In genomic region chrX:435536-436122, GRCh38 we compare ENCODE assay signal across 27 cellular contexts. TPM values are rescaled to one million over a fixed set of nuclear protein-coding genes. Genes with fewer than 3 reads are reported as not detected.
DNase-seq lines count a peak whose midpoint lies in the region; ATAC-seq and TF ChIP-seq lines count a peak whose summit lies in the region.
"Had no signal": no experiment of that assay in that cellular context is flagged by ENCODE, and none has a peak within 500 bp of the region (broad histone marks: within the 10 kb centered on the region; RNA-seq: fewer than 3 reads in every experiment).

No MANE protein-coding gene starts in this region.

- WGBS in endodermal cell (ENCODE audit: insufficient coverage in 1 of 2, insufficient read length in 1 of 2), 2 experiments: 82 to 83% methylated on average over 15 to 28 of the region's 29 CpGs
- WGBS in neuronal stem cell (ENCODE audit: extremely low coverage in 2 of 2, insufficient read length in 2 of 2, insufficient replicate concordance in 1 of 2), 2 donors: no CpG with 5 or more reads among the region's 29 CpGs

- H4K91ac ChIP-seq in neuronal stem cell (ENCODE audit: low read depth, low read length, poor library complexity): no peak overlapping the region

- H3K4me3 Mint-ChIP-seq in endodermal cell: no peak overlapping the region
- H3K4me3 Mint-ChIP-seq in activated CD8-positive, alpha-beta T cell treated with anti-CD3 and anti-CD28 coated beads for 36 hours: no peak overlapping the region

- no peaks in the 10 kb centered on the region for H3K36me3 Mint-ChIP-seq in endodermal cell (ENCODE audit: low read depth)
- no peaks in the 10 kb centered on the region for H3K36me3 Mint-ChIP-seq in activated CD8-positive, alpha-beta T cell treated with anti-CD3 and anti-CD28 coated beads for 36 hours (ENCODE audit: low read depth)

- H3K27me3 ChIP-seq in right atrium auricular region (no peaks in the 10 kb centered on the region), endodermal cell (ENCODE audit: control insufficient read depth, insufficient read depth, low read length, poor library complexity, severe bottlenecking) (no peaks in the 10 kb centered on the region), neuronal stem cell (ENCODE audit: control insufficient read depth in 3 of 3, insufficient read depth in 3 of 3, low read depth in 1 of 3, low read length in 3 of 3) (peaks cover 0 to 8% (median 3%) of the 10 kb centered on the region in 3 experiments)

- POLR2A ChIA-PET in activated CD8-positive, alpha-beta T cell treated with anti-CD3 and anti-CD28 coated beads for 36 hours (lab: Charles Lee): no interaction called here

- no peaks in the 10 kb centered on the region for H3K36me3 ChIP-seq in right atrium auricular region
- no peaks in the 10 kb centered on the region for H3K36me3 ChIP-seq in endodermal cell (ENCODE audit: control insufficient read depth, insufficient read depth, low read length)
- H3K36me3 ChIP-seq in neuronal stem cell (replicated peaks in 1 of 2; ENCODE audit: control insufficient read depth in 2 of 2, insufficient read depth in 2 of 2, low read length in 2 of 2): peaks cover 0 to 4% of the 10 kb centered on the region in 2 donors
- H3K36me3 ChIP-seq: HAP-1 had no signal

- H3K4me1 Mint-ChIP-seq in endodermal cell: peaks cover 1% of the 10 kb centered on the region
- no peaks in the 10 kb centered on the region for H3K4me1 Mint-ChIP-seq in activated CD8-positive, alpha-beta T cell treated with anti-CD3 and anti-CD28 coated beads for 36 hours (ENCODE audit: low read depth)

- no peak overlapping the region for H2BK5ac ChIP-seq in neuronal stem cell (ENCODE audit: low read length)

- H2AFZ ChIP-seq in neuronal stem cell (ENCODE audit: low read length): no peak overlapping the region

- peak overlapping the region; percentile 49 for H2BK15ac ChIP-seq in neuronal stem cell (ENCODE audit: low read length)

- H2BK120ac ChIP-seq in neuronal stem cell (ENCODE audit: low read depth, low read length): no peak overlapping the region

- no peak overlapping the region for H3K18ac ChIP-seq in neuronal stem cell (ENCODE audit: low read length)

- H3K9ac ChIP-seq in endodermal cell (ENCODE audit: extremely low read depth, low read length, poor library complexity, severe bottlenecking): no peak overlapping the region
- no peak overlapping the region for H3K9ac ChIP-seq in neuronal stem cell (ENCODE audit: low read depth, low read length, poor library complexity)
- H3K9ac ChIP-seq: SK-N-SH had no signal

- H3K14ac ChIP-seq in neuronal stem cell (ENCODE audit: low read length): peak overlapping the region; percentile 38

- H2AK5ac ChIP-seq in neuronal stem cell (ENCODE audit: low read depth, low read length): peak overlapping the region; percentile 84

- CTCF ChIA-PET in activated CD8-positive, alpha-beta T cell treated with anti-CD3 and anti-CD28 coated beads for 36 hours (lab: Charles Lee): no interaction called here

- peaks cover 11% of the 10 kb centered on the region for H3K9me3 Mint-ChIP-seq in endodermal cell
- peaks cover 6% of the 10 kb centered on the region for H3K9me3 Mint-ChIP-seq in activated CD8-positive, alpha-beta T cell treated with anti-CD3 and anti-CD28 coated beads for 36 hours

- no peak overlapping the region for H3K4me2 ChIP-seq in neuronal stem cell (ENCODE audit: insufficient read depth, low read length, poor library complexity, severe bottlenecking)
- H3K4me2 ChIP-seq: SK-N-SH had no signal

- H3K4ac ChIP-seq in neuronal stem cell (ENCODE audit: low read length): no peak overlapping the region

- no peak for TF ChIP-seq CTCF in right atrium auricular region (IDR thresholded peaks at IDR 0.05)
- TF ChIP-seq CTCF in endodermal cell (conservative IDR thresholded peaks at IDR 0.05): no peak
- TF ChIP-seq CTCF in GM13976 (IDR thresholded peaks at IDR 0.05; ENCODE audit: borderline replicate concordance, control extremely low read depth, extremely low read depth, insufficient read depth, missing control alignments): no peak
- no peak for TF ChIP-seq CTCF in activated CD8-positive, alpha-beta T cell treated with anti-CD3 and anti-CD28 coated beads for 36 hours (IDR thresholded peaks at IDR 0.05)

- in situ Hi-C loops in GM13976 (cut with MboI; ENCODE audit: low sequenced_read_pairs, unreplicated experiment): no loop called here

- H3K27ac ChIP-seq in right atrium auricular region (no peak overlapping the region), endodermal cell (ENCODE audit: low read depth, low read length) (no peak overlapping the region), neuronal stem cell (replicated peaks; ENCODE audit: low read length) (no peak overlapping the region)
- H3K27ac ChIP-seq: HL-60, RWPE1 had no signal

- H3K27me3 Mint-ChIP-seq in endodermal cell (ENCODE audit: insufficient read depth): peaks cover 31% of the 10 kb centered on the region
- H3K27me3 Mint-ChIP-seq in activated CD8-positive, alpha-beta T cell treated with anti-CD3 and anti-CD28 coated beads for 36 hours: peaks cover 4% of the 10 kb centered on the region

- H2BK12ac ChIP-seq in neuronal stem cell (ENCODE audit: low read length): no peak overlapping the region

- no peak overlapping the region for H3K27ac Mint-ChIP-seq in endodermal cell
- no peak overlapping the region for H3K27ac Mint-ChIP-seq in activated CD8-positive, alpha-beta T cell treated with anti-CD3 and anti-CD28 coated beads for 36 hours

- peak; percentile 41 for DNase-seq in cardiac septum (ENCODE audit: low spot score)
- no peak for DNase-seq in right atrium auricular region (ENCODE audit: low spot score)
- DNase-seq in endodermal cell: peak; percentile 48
- no peak for DNase-seq in neuronal stem cell (ENCODE audit: low spot score)
- no peak for DNase-seq in GM13976 (ENCODE audit: low spot score)
- DNase-seq in middle frontal gyrus (ENCODE audit: extremely low spot score, low spot score): no peak
- no peak for DNase-seq in nucleus accumbens (lab: John Stamatoyannopoulos, UW)
- DNase-seq in activated CD8-positive, alpha-beta T cell treated with anti-CD3 and anti-CD28 coated beads for 36 hours: no peak
- DNase-seq: 8988T; AML-193; C1 segment of cervical spinal cord; Calu3; CD8-positive, alpha-beta memory T cell; DMS53; GF-D8; KG1; NCI-H1092; NCI-H1436; NCI-H187 treated with DMSO at 0.1 percent for 48 hours; NCI-H2107; NCI-H446 treated with DMSO at 0.1 percent for 48 hours; NCI-H69; SIG-M5; SK-N-SH had no signal

- H3K4me1 ChIP-seq in right atrium auricular region (no peaks in the 10 kb centered on the region), endodermal cell (ENCODE audit: control insufficient read depth, insufficient read depth, low read length) (no peaks in the 10 kb centered on the region), neuronal stem cell (ENCODE audit: control insufficient read depth in 2 of 2, insufficient read depth in 1 of 2, low read depth in 1 of 2, low read length in 2 of 2) (no peaks in the 10 kb centered on the region)
- H3K4me1 ChIP-seq: HAP-1 had no signal

- no peak for ATAC-seq in activated CD8-positive, alpha-beta T cell treated with anti-CD3 and anti-CD28 coated beads for 36 hours

- no peak overlapping the region for H4K8ac ChIP-seq in neuronal stem cell (ENCODE audit: low read depth, low read length)

- peaks cover 6% of the 10 kb centered on the region for H3K79me1 ChIP-seq in neuronal stem cell (ENCODE audit: low read depth, low read length)

- H3K4me3 ChIP-seq in right atrium auricular region: no peak overlapping the region
- H3K4me3 ChIP-seq in endodermal cell (ENCODE audit: low read length): no peak overlapping the region
- H3K4me3 ChIP-seq in neuronal stem cell (ENCODE audit: low read length in 2 of 2): no peak overlapping the region
- H3K4me3 ChIP-seq: HAP-1 had no signal

- no peak overlapping the region for H3K23ac ChIP-seq in neuronal stem cell (ENCODE audit: low read depth, low read length, poor library complexity)

- H3K9me3 ChIP-seq in right atrium auricular region (no peaks in the 10 kb centered on the region), endodermal cell (ENCODE audit: control insufficient read depth, low read length) (no peaks in the 10 kb centered on the region), neuronal stem cell (replicated peaks in 1 of 2; ENCODE audit: control insufficient read depth in 2 of 2, insufficient read depth in 1 of 2, low read depth in 1 of 2, low read length in 2 of 2) (peaks cover 3 to 7% of the 10 kb centered on the region in 2 donors)
- H3K9me3 ChIP-seq: HAP-1, SK-N-SH had no signal

- intact Hi-C loops in cardiac septum (cut with DNase I): no loop called here
- intact Hi-C loops in activated CD8-positive, alpha-beta T cell treated with anti-CD3 and anti-CD28 coated beads for 36 hours (cut with micrococcal nuclease): no loop called here

RNA-seq across cellular contexts. Expression of gene PPP2R3B, which starts 48.9 kb away (rescaled TPM):
- total RNA-seq in cardiac septum (128 TPM), right atrium auricular region (10 to 100 TPM; 58.6 to 70.1 TPM), endodermal cell (10 to 100 TPM; 72.5 to 98.7 TPM)
- 66.6 TPM for polyA plus RNA-seq in endodermal cell (2013, experiment 1 of 2)
- polyA plus RNA-seq in endodermal cell (2013, experiment 2 of 2): 66.5 TPM
- polyA plus RNA-seq in neuronal stem cell (2013, experiment 1 of 2): 57.0 TPM
- polyA plus RNA-seq in neuronal stem cell (2013, experiment 2 of 2): 53.8 TPM
- total RNA-seq in activated CD8-positive, alpha-beta T cell treated with anti-CD3 and anti-CD28 coated beads for 36 hours: 10 to 100 TPM; 44.9 to 45.7 TPM

Comparison
In these comparisons a context has a peak if more than half of its experiments do, and no peak if none do; other contexts are left out.
1. DNase-seq: peak in cardiac septum (single experiment) and endodermal cell (single experiment); none in right atrium auricular region (single experiment), neuronal stem cell (single experiment), GM13976 (single experiment), middle frontal gyrus (single experiment), nucleus accumbens (0 of 56) and activated CD8-positive, alpha-beta T cell treated with anti-CD3 and anti-CD28 coated beads for 36 hours (single experiment).